Comparison of ENCODE assay signal across 24 cellular contexts in genomic region chr3:171346011-171346410, GRCh38.
A peak's percentile ranks its signal among the peaks of the same experiment; 100 is the strongest.
DNase-seq lines count a peak whose midpoint lies in the region; ATAC-seq, FAIRE-seq and TF ChIP-seq lines count a peak whose summit lies in the region.
"Had no signal": no experiment of that assay in that cellular context is flagged by ENCODE, and none has a peak within 500 bp of the region (broad histone marks: within the 10 kb centered on the region; RNA-seq: fewer than 3 reads in every experiment).

No MANE protein-coding gene starts in this region.

- peak; percentile 37 for ATAC-seq in HG03354 (IDR thresholded peaks at IDR 0.05; ENCODE audit: poor library complexity, severe bottlenecking, unreplicated experiment)
- no peak for ATAC-seq in HG03571 (IDR thresholded peaks at IDR 0.05; ENCODE audit: unreplicated experiment)
- ATAC-seq in HG02870 (IDR thresholded peaks at IDR 0.05; ENCODE audit: unreplicated experiment): no peak
- ATAC-seq: A549 had no signal

- H3K9ac ChIP-seq in endodermal cell (ENCODE audit: extremely low read depth, low read length, poor library complexity, severe bottlenecking): no peak overlapping the region
- H3K9ac ChIP-seq: BLaER1 had no signal

- no peaks in the 10 kb centered on the region for H3K27me3 Mint-ChIP-seq in dendritic cell treated with granulocyte-macrophage colony-stimulating factor and Interleukin-4, amounts not matched to agents 40 ng/mL and 50 ng/mL, for 4 days
- H3K27me3 Mint-ChIP-seq in endodermal cell (ENCODE audit: insufficient read depth): peaks cover 38% of the 10 kb centered on the region
- H3K27me3 Mint-ChIP-seq: CD4-positive, alpha-beta memory T cell had no signal

- H3K9me3 Mint-ChIP-seq in dendritic cell treated with granulocyte-macrophage colony-stimulating factor and Interleukin-4, amounts not matched to agents 40 ng/mL and 50 ng/mL, for 4 days: peaks cover 9% of the 10 kb centered on the region
- H3K9me3 Mint-ChIP-seq in endodermal cell: peaks cover 10% of the 10 kb centered on the region
- H3K9me3 Mint-ChIP-seq: HFFc6 had no signal

- H3K36me3 ChIP-seq in endodermal cell (ENCODE audit: control insufficient read depth, insufficient read depth, low read length): no peaks in the 10 kb centered on the region
- H3K36me3 ChIP-seq: BLaER1 had no signal

- TF ChIP-seq CTCF in endodermal cell (conservative IDR thresholded peaks at IDR 0.05): no peak

- H3K4me3 Mint-ChIP-seq in dendritic cell treated with granulocyte-macrophage colony-stimulating factor and Interleukin-4, amounts not matched to agents 40 ng/mL and 50 ng/mL, for 4 days: no peak overlapping the region
- H3K4me3 Mint-ChIP-seq in endodermal cell: no peak overlapping the region
- H3K4me3 Mint-ChIP-seq: CD4-positive, alpha-beta memory T cell; HFFc6 had no signal

- intact Hi-C loops in dendritic cell treated with granulocyte-macrophage colony-stimulating factor and Interleukin-4, amounts not matched to agents 40 ng/mL and 50 ng/mL, for 4 days (cut with micrococcal nuclease): loop anchor here (5.0 kb wide), 1 partner anchor 111 kb away; no protein-coding TSS in a partner anchor

- no peaks in the 10 kb centered on the region for H3K36me3 Mint-ChIP-seq in dendritic cell treated with granulocyte-macrophage colony-stimulating factor and Interleukin-4, amounts not matched to agents 40 ng/mL and 50 ng/mL, for 4 days (ENCODE audit: low read depth)
- peaks cover 3% of the 10 kb centered on the region for H3K36me3 Mint-ChIP-seq in endodermal cell (ENCODE audit: low read depth)

- no peak for DNase-seq in GM18507 (ENCODE audit: extremely low spot score, insufficient read length, low read depth)
- peak; percentile 84 for DNase-seq in renal cortical epithelial cell (ENCODE audit: low read depth)
- DNase-seq in endodermal cell: no peak
- DNase-seq: CD4-positive, alpha-beta memory T cell; DMS53; EL; H7; HFFc6; NCI-H1092 treated with DMSO at 0.1 percent for 48 hours; NCI-H146; NCI-H2029 treated with DMSO at 0.1 percent for 48 hours; NCI-H2171 treated with DMSO at 0.1 percent for 48 hours; NCI-H446 treated with DMSO at 0.1 percent for 48 hours; NCI-H748 treated with DMSO at 0.1 percent for 48 hours; NK-92 treated with Interleukin-12 subunit alpha and Interleukin-12 subunit beta, amount 100 ng/mL, for 24 hours; Right ventricle myocardium superior had no signal

- FAIRE-seq in GM18507 (lab: Jason Lieb, UNC): peak; percentile 80
- FAIRE-seq: A549, GM12891, K562 had no signal

- H3K4me1 Mint-ChIP-seq in dendritic cell treated with granulocyte-macrophage colony-stimulating factor and Interleukin-4, amounts not matched to agents 40 ng/mL and 50 ng/mL, for 4 days (ENCODE audit: low read depth): peaks cover 50% of the 10 kb centered on the region
- peaks cover 22% of the 10 kb centered on the region for H3K4me1 Mint-ChIP-seq in endodermal cell

- H3K27ac Mint-ChIP-seq in dendritic cell treated with granulocyte-macrophage colony-stimulating factor and Interleukin-4, amounts not matched to agents 40 ng/mL and 50 ng/mL, for 4 days: peak overlapping the region; percentile 94
- H3K27ac Mint-ChIP-seq in endodermal cell: no peak overlapping the region
- H3K27ac Mint-ChIP-seq: HFFc6 had no signal

- H3K27me3 ChIP-seq in endodermal cell (ENCODE audit: control insufficient read depth, insufficient read depth, low read length, poor library complexity, severe bottlenecking): peaks cover 30% of the 10 kb centered on the region
- H3K27me3 ChIP-seq: BLaER1 had no signal

- no peak overlapping the region for H3K4me3 ChIP-seq in endodermal cell (ENCODE audit: low read length)
- H3K4me3 ChIP-seq: A549, BLaER1, K562 had no signal

- H3K4me1 ChIP-seq in endodermal cell (ENCODE audit: control insufficient read depth, insufficient read depth, low read length): peaks cover 6% of the 10 kb centered on the region
- H3K4me1 ChIP-seq: A549 had no signal

- 100% methylated on average over 1 of the region's 1 CpG; no CpG with 5 or more reads in 1 of the 2 experiments for WGBS in endodermal cell (ENCODE audit: insufficient coverage in 1 of 2, insufficient read length in 1 of 2), 2 experiments

- peaks cover 13% of the 10 kb centered on the region for H3K9me3 ChIP-seq in endodermal cell (ENCODE audit: control insufficient read depth, low read length)
- H3K9me3 ChIP-seq: A549 had no signal

- H3K27ac ChIP-seq in endodermal cell (ENCODE audit: low read depth, low read length): no peak overlapping the region
- H3K27ac ChIP-seq: A549, BLaER1 had no signal
